ENCODE assay signal across 1 cellular context in genomic region chr12:110079477-110080400, GRCh38.
TF ChIP-seq lines count a peak whose summit lies in the region.

No MANE protein-coding gene starts in this region.

TF ChIP-seq in HepG2, 621 proteins besides CTCF, POLR2A, EP300 and RAD21 (continued from another document and continues in another):
- TF ChIP-seq, protein P1, sequence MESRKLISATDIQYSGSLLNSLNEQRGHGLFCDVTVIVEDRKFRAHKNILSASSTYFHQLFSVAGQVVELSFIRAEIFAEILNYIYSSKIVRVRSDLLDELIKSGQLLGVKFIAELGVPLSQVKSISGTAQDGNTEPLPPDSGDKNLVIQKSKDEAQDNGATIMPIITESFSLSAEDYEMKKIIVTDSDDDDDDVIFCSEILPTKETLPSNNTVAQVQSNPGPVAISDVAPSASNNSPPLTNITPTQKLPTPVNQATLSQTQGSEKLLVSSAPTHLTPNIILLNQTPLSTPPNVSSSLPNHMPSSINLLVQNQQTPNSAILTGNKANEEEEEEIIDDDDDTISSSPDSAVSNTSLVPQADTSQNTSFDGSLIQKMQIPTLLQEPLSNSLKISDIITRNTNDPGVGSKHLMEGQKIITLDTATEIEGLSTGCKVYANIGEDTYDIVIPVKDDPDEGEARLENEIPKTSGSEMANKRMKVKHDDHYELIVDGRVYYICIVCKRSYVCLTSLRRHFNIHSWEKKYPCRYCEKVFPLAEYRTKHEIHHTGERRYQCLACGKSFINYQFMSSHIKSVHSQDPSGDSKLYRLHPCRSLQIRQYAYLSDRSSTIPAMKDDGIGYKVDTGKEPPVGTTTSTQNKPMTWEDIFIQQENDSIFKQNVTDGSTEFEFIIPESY (CRISPR knock-in tag; IDR thresholded peaks at IDR 0.05) = peak; percentile 49
- TF ChIP-seq HNRNPK (IDR thresholded peaks at IDR 0.05; ENCODE audit: low read depth, low read length, poor library complexity, severe bottlenecking) (no peak), ZNF17 (CRISPR knock-in tag; IDR thresholded peaks at IDR 0.05) (no peak), GATA4 (IDR thresholded peaks at IDR 0.05; ENCODE audit: borderline replicate concordance, low read depth) (no peak), ZNF775 (CRISPR knock-in tag; IDR thresholded peaks at IDR 0.05; ENCODE audit: borderline replicate concordance) (peak; percentile 45; the same call in 1 of the 2 replicates), ZNF543 (CRISPR knock-in tag; IDR thresholded peaks at IDR 0.05) (no peak), CREM (IDR thresholded peaks at IDR 0.05) (peak; percentile 31; the same call in 1 of the 2 replicates), CREM (CRISPR knock-in tag; IDR thresholded peaks at IDR 0.05) (no peak), ZNF263 (CRISPR knock-in tag; IDR thresholded peaks at IDR 0.05) (no peak), MYC (CRISPR knock-in tag; IDR thresholded peaks at IDR 0.05; ENCODE audit: borderline replicate concordance) (peak; percentile 88), MYNN (CRISPR knock-in tag; IDR thresholded peaks at IDR 0.05; ENCODE audit: low read depth) (peak; percentile 43; the same call in 1 of the 2 replicates), ZBTB49 (CRISPR knock-in tag; IDR thresholded peaks at IDR 0.05; ENCODE audit: borderline replicate concordance) (no peak), PREB (CRISPR knock-in tag; IDR thresholded peaks at IDR 0.05) (no peak), CENPX (CRISPR knock-in tag; IDR thresholded peaks at IDR 0.05) (no peak), ZNF251 (CRISPR knock-in tag; IDR thresholded peaks at IDR 0.05) (no peak), DNMT3B (CRISPR knock-in tag; conservative IDR thresholded peaks at IDR 0.05) (peak; percentile 99), ZNF256 (CRISPR knock-in tag; conservative IDR thresholded peaks at IDR 0.05) (no peak), CBX1 (IDR thresholded peaks at IDR 0.05; ENCODE audit: low read depth) (peak; percentile 58), HMGA1 (CRISPR knock-in tag; conservative IDR thresholded peaks at IDR 0.05) (no peak), FOXK2 (IDR thresholded peaks at IDR 0.05) (peak; percentile 80), NCOR1 (IDR thresholded peaks at IDR 0.05; ENCODE audit: borderline replicate concordance, low read length) (no peak), ZNF180 (CRISPR knock-in tag; IDR thresholded peaks at IDR 0.05; ENCODE audit: borderline replicate concordance, low read depth) (no peak), ZNF337 (CRISPR knock-in tag; IDR thresholded peaks at IDR 0.05; ENCODE audit: borderline replicate concordance, low read depth) (no peak), TCF7 (IDR thresholded peaks at IDR 0.05; ENCODE audit: low read depth) (no peak), THAP9 (CRISPR knock-in tag; IDR thresholded peaks at IDR 0.05; ENCODE audit: borderline replicate concordance) (peak; percentile 61; the same call in 1 of the 2 replicates), TP53 (CRISPR knock-in tag; conservative IDR thresholded peaks at IDR 0.05) (no peak), TERF1 (CRISPR knock-in tag; IDR thresholded peaks at IDR 0.05) (no peak), CBX2 (IDR thresholded peaks at IDR 0.05; ENCODE audit: low read depth, low read length) (no peak), CBX2 (CRISPR knock-in tag; IDR thresholded peaks at IDR 0.05; ENCODE audit: low read depth) (no peak), ZFP36L2 (CRISPR knock-in tag; IDR thresholded peaks at IDR 0.05) (no peak), REL (CRISPR knock-in tag; conservative IDR thresholded peaks at IDR 0.05) (no peak), SETDB1 (CRISPR knock-in tag; IDR thresholded peaks at IDR 0.05; ENCODE audit: borderline replicate concordance) (no peak), KLF13 (CRISPR knock-in tag; IDR thresholded peaks at IDR 0.05) (no peak)
- TF ChIP-seq, protein P2, sequence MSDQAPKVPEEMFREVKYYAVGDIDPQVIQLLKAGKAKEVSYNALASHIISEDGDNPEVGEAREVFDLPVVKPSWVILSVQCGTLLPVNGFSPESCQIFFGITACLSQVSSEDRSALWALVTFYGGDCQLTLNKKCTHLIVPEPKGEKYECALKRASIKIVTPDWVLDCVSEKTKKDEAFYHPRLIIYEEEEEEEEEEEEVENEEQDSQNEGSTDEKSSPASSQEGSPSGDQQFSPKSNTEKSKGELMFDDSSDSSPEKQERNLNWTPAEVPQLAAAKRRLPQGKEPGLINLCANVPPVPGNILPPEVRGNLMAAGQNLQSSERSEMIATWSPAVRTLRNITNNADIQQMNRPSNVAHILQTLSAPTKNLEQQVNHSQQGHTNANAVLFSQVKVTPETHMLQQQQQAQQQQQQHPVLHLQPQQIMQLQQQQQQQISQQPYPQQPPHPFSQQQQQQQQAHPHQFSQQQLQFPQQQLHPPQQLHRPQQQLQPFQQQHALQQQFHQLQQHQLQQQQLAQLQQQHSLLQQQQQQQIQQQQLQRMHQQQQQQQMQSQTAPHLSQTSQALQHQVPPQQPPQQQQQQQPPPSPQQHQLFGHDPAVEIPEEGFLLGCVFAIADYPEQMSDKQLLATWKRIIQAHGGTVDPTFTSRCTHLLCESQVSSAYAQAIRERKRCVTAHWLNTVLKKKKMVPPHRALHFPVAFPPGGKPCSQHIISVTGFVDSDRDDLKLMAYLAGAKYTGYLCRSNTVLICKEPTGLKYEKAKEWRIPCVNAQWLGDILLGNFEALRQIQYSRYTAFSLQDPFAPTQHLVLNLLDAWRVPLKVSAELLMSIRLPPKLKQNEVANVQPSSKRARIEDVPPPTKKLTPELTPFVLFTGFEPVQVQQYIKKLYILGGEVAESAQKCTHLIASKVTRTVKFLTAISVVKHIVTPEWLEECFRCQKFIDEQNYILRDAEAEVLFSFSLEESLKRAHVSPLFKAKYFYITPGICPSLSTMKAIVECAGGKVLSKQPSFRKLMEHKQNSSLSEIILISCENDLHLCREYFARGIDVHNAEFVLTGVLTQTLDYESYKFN (CRISPR knock-in tag; conservative IDR thresholded peaks at IDR 0.05) = peak; percentile 76
- TF ChIP-seq, protein P3, sequence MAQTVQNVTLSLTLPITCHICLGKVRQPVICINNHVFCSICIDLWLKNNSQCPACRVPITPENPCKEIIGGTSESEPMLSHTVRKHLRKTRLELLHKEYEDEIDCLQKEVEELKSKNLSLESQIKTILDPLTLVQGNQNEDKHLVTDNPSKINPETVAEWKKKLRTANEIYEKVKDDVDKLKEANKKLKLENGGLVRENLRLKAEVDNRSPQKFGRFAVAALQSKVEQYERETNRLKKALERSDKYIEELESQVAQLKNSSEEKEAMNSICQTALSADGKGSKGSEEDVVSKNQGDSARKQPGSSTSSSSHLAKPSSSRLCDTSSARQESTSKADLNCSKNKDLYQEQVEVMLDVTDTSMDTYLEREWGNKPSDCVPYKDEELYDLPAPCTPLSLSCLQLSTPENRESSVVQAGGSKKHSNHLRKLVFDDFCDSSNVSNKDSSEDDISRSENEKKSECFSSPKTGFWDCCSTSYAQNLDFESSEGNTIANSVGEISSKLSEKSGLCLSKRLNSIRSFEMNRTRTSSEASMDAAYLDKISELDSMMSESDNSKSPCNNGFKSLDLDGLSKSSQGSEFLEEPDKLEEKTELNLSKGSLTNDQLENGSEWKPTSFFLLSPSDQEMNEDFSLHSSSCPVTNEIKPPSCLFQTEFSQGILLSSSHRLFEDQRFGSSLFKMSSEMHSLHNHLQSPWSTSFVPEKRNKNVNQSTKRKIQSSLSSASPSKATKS (CRISPR knock-in tag; IDR thresholded peaks at IDR 0.05) = no peak
- TF ChIP-seq, protein P4, sequence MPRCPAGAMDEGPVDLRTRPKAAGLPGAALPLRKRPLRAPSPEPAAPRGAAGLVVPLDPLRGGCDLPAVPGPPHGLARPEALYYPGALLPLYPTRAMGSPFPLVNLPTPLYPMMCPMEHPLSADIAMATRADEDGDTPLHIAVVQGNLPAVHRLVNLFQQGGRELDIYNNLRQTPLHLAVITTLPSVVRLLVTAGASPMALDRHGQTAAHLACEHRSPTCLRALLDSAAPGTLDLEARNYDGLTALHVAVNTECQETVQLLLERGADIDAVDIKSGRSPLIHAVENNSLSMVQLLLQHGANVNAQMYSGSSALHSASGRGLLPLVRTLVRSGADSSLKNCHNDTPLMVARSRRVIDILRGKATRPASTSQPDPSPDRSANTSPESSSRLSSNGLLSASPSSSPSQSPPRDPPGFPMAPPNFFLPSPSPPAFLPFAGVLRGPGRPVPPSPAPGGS (CRISPR knock-in tag; IDR thresholded peaks at IDR 0.05) = no peak; the same call in 1 of the 2 replicates
- TF ChIP-seq, protein P5, sequence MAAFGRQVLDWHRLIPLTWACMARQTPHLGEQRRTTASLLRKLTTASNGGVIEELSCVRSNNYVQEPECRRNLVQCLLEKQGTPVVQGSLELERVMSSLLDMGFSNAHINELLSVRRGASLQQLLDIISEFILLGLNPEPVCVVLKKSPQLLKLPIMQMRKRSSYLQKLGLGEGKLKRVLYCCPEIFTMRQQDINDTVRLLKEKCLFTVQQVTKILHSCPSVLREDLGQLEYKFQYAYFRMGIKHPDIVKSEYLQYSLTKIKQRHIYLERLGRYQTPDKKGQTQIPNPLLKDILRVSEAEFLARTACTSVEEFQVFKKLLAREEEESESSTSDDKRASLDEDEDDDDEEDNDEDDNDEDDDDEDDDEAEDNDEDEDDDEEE (CRISPR knock-in tag; IDR thresholded peaks at IDR 0.05) = no peak
- TF ChIP-seq, protein P6, sequence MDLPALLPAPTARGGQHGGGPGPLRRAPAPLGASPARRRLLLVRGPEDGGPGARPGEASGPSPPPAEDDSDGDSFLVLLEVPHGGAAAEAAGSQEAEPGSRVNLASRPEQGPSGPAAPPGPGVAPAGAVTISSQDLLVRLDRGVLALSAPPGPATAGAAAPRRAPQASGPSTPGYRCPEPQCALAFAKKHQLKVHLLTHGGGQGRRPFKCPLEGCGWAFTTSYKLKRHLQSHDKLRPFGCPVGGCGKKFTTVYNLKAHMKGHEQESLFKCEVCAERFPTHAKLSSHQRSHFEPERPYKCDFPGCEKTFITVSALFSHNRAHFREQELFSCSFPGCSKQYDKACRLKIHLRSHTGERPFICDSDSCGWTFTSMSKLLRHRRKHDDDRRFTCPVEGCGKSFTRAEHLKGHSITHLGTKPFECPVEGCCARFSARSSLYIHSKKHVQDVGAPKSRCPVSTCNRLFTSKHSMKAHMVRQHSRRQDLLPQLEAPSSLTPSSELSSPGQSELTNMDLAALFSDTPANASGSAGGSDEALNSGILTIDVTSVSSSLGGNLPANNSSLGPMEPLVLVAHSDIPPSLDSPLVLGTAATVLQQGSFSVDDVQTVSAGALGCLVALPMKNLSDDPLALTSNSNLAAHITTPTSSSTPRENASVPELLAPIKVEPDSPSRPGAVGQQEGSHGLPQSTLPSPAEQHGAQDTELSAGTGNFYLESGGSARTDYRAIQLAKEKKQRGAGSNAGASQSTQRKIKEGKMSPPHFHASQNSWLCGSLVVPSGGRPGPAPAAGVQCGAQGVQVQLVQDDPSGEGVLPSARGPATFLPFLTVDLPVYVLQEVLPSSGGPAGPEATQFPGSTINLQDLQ (CRISPR knock-in tag; IDR thresholded peaks at IDR 0.05) = no peak
